8 cellular contexts compared by ENCODE assay signal in genomic region chr3:180601688-180602666, GRCh38. TPM values are rescaled to one million over a fixed set of nuclear protein-coding genes. Genes with fewer than 3 reads are reported as not detected.
DNase-seq lines count a peak whose midpoint lies in the region; ATAC-seq and TF ChIP-seq lines count a peak whose summit lies in the region.

A gene with protein sequence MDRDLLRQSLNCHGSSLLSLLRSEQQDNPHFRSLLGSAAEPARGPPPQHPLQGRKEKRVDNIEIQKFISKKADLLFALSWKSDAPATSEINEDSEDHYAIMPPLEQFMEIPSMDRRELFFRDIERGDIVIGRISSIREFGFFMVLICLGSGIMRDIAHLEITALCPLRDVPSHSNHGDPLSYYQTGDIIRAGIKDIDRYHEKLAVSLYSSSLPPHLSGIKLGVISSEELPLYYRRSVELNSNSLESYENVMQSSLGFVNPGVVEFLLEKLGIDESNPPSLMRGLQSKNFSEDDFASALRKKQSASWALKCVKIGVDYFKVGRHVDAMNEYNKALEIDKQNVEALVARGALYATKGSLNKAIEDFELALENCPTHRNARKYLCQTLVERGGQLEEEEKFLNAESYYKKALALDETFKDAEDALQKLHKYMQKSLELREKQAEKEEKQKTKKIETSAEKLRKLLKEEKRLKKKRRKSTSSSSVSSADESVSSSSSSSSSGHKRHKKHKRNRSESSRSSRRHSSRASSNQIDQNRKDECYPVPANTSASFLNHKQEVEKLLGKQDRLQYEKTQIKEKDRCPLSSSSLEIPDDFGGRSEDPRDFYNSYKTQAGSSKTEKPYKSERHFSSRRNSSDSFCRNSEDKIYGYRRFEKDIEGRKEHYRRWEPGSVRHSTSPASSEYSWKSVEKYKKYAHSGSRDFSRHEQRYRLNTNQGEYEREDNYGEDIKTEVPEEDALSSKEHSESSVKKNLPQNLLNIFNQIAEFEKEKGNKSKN (plus strand): TSS chr3:180602163. CDS start chr3:180602262, 99 bp downstream.

- peak within 1 kb of the TSS; percentile 40 to 51 for H3K9ac ChIP-seq in liver (ENCODE audit: low read depth in 1 of 2, low read length in 2 of 2)

- peak within 1 kb of the TSS in 51 of 59 donors; percentile 13 to 89 (median 63) for H3K27ac ChIP-seq in dorsolateral prefrontal cortex
- H3K27ac ChIP-seq in liver (ENCODE audit: low read depth in 1 of 2, low read length in 2 of 2) = peak within 1 kb of the TSS; percentile 68 to 77

- H3K27ac Mint-ChIP-seq in CD14-positive monocyte = peak within 1 kb of the TSS; percentile 92 to 96 (median 94)

- H3K4me3 ChIP-seq in dorsolateral prefrontal cortex = peak within 1 kb of the TSS; percentile 72 to 98 (median 90)
- H3K4me3 ChIP-seq in liver (ENCODE audit: low read depth in 1 of 3, low read length in 3 of 3) = peak within 1 kb of the TSS; percentile 74 to 96 (median 87)

- peaks cover 13 to 29% (median 19%) of the 10 kb centered on the region in 3 donors for H3K27me3 Mint-ChIP-seq in CD14-positive monocyte (ENCODE audit: low read depth in 3 of 3)

- peaks cover 22% of the 10 kb centered on the region for H3K4me1 Mint-ChIP-seq in CD14-positive monocyte

- WGBS in liver = 3% methylated on average over 70 of the region's 70 CpGs

- H3K4me1 ChIP-seq in liver (ENCODE audit: control insufficient read depth in 4 of 4, insufficient read depth in 4 of 4, low read length in 3 of 4) = peaks cover 0 to 7% (median 4%) of the 10 kb centered on the region in 4 donors

- peaks cover 0 to 19% (median 7%) of the 10 kb centered on the region in 7 donors for H3K9me3 Mint-ChIP-seq in CD14-positive monocyte

- H3K27me3 ChIP-seq in dorsolateral prefrontal cortex (no peaks in the 10 kb centered on the region), liver (ENCODE audit: control insufficient read depth in 4 of 4, insufficient read depth in 4 of 4, low read length in 3 of 4) (peaks cover 0 to 4% (median 0%) of the 10 kb centered on the region in 4 donors)

- peaks cover 4 to 31% (median 24%) of the 10 kb centered on the region in 4 donors for H3K36me3 ChIP-seq in liver (ENCODE audit: control insufficient read depth in 4 of 4, insufficient read depth in 3 of 4, low read depth in 1 of 4, low read length in 3 of 4)

- DNase-seq in CD14-positive monocyte (ENCODE audit: low spot score) (peak; percentile 88), NCI-H748 treated with DMSO at 0.1 percent for 48 hours (lab: John Stamatoyannopoulos, UW) (peak; percentile 57), dorsolateral prefrontal cortex (peak; percentile 79 to 96 (median 91))
- DNase-seq in activated CD4-positive, alpha-beta T cell treated with anti-CD3 and anti-CD28 coated beads, Interleukin-2, amount 50 U/mL, for 4 hours = peak; percentile 92 to 93
- peak; percentile 95 for DNase-seq in stimulated activated CD4-positive, alpha-beta T cell treated with anti-CD3 and anti-CD28 coated beads, Interleukin-4, amount 100 ng/mL, for 24 hours

- ATAC-seq in GM19351 (IDR thresholded peaks at IDR 0.05; ENCODE audit: unreplicated experiment) = peak; percentile 95
- ATAC-seq in HG03521 (IDR thresholded peaks at IDR 0.05; ENCODE audit: unreplicated experiment) = peak; percentile 97

- peaks cover 0 to 4% (median 2%) of the 10 kb centered on the region in 4 donors for H3K9me3 ChIP-seq in liver (ENCODE audit: control insufficient read depth in 4 of 4, low read length in 3 of 4)

- TF ChIP-seq CTCF in CD14-positive monocyte (IDR thresholded peaks at IDR 0.05) = no peak
- peak in 37 of 56 donors; percentile 4 to 51 (median 30) for TF ChIP-seq CTCF in dorsolateral prefrontal cortex (IDR thresholded peaks at IDR 0.05 in 54 of 56, conservative IDR thresholded peaks at IDR 0.05 in 2 of 56; ENCODE audit: low read depth in 1 of 56, partially characterized antibody in 56 of 56)
- no peak for TF ChIP-seq CTCF in liver (IDR thresholded peaks at IDR 0.05; ENCODE audit: low read depth, low read length, missing input control)

- peak within 1 kb of the TSS; percentile 98 to 99 for H3K4me3 Mint-ChIP-seq in CD14-positive monocyte

- intact Hi-C loops in CD14-positive monocyte (cut with micrococcal nuclease) = no loop called here
- intact Hi-C loops in dorsolateral prefrontal cortex (cut with DNase I) = loop anchor here in 1 of 2 donors (10.0 kb wide), 1 partner anchor 677 kb away; no protein-coding TSS in a partner anchor

- TF ChIP-seq RAD21 in liver (IDR thresholded peaks at IDR 0.05) = peak in 1 of 2 donors; percentile 43

- H3K36me3 Mint-ChIP-seq in CD14-positive monocyte = peaks cover 33 to 34% of the 10 kb centered on the region in 2 donors

TF ChIP-seq in liver, 16 proteins besides CTCF, POLR2A, EP300 and RAD21:
- TF ChIP-seq FOXA2 (IDR thresholded peaks at IDR 0.05) = peak; percentile 26
- TF ChIP-seq SP1 (IDR thresholded peaks at IDR 0.05) = no peak
- TF ChIP-seq YY1 (IDR thresholded peaks at IDR 0.05) = peak; percentile 89
- TF ChIP-seq REST (IDR thresholded peaks at IDR 0.05) = peak; percentile 71
- peak; percentile 25 for TF ChIP-seq HNF4G (IDR thresholded peaks at IDR 0.05)
- peak in 1 of 2 donors; percentile 55 for TF ChIP-seq HNF4A (conservative IDR thresholded peaks at IDR 0.05)
- peak; percentile 54 for TF ChIP-seq ATF3 (IDR thresholded peaks at IDR 0.05)
- TF ChIP-seq TAF1 (conservative IDR thresholded peaks at IDR 0.05) = peak; percentile 46
- TF ChIP-seq EGR1 (IDR thresholded peaks at IDR 0.05; ENCODE audit: low read depth in 2 of 2) = peak; percentile 98
- TF ChIP-seq FOXA1 (IDR thresholded peaks at IDR 0.05) = peak; percentile 50
- TF ChIP-seq NR2F2 (IDR thresholded peaks at IDR 0.05) = peak; percentile 75
- TF ChIP-seq JUND (IDR thresholded peaks at IDR 0.05) = peak; percentile 41 to 46
- TF ChIP-seq, protein P1, sequence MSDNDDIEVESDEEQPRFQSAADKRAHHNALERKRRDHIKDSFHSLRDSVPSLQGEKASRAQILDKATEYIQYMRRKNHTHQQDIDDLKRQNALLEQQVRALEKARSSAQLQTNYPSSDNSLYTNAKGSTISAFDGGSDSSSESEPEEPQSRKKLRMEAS (IDR thresholded peaks at IDR 0.05) = peak; percentile 100
- TF ChIP-seq GABPA (IDR thresholded peaks at IDR 0.05 in 1 of 2, conservative IDR thresholded peaks at IDR 0.05 in 1 of 2) = peak; percentile 95 to 99
- TF ChIP-seq RXRA (IDR thresholded peaks at IDR 0.05) = peak; percentile 61 to 69
- TF ChIP-seq ZBTB33 (IDR thresholded peaks at IDR 0.05) = peak; percentile 99
TF ChIP-seq in liver: peak in this region for 15.

RNA-seq across cellular contexts. Expression of the gene that starts here (rescaled TPM):
- 10 to 100 TPM; 18.3 to 18.9 TPM for polyA plus RNA-seq in CD14-positive monocyte
- 100 to 1,000 TPM in 8 of 120 experiments, 10 to 100 TPM in 112; 57.7 to 121 (median 79.4) TPM for total RNA-seq in dorsolateral prefrontal cortex
- total RNA-seq in liver = 10 to 100 TPM in 1 of 2 donors, 1 to 10 TPM in 1; 8.4 to 34.5 TPM
- 10 to 100 TPM in 1 of 2 donors, 1 to 10 TPM in 1; 5.3 to 18.1 TPM for polyA plus RNA-seq in liver

Comparison
In these comparisons a context has a peak if more than half of its experiments do, and no peak if none do; other contexts are left out.
1. Peak in every context shown above with its lines: DNase-seq, ATAC-seq, H3K4me3 ChIP-seq and H3K27ac ChIP-seq.
2. CTCF ChIP-seq: peak in dorsolateral prefrontal cortex (37 of 56); none in CD14-positive monocyte (single experiment) and liver (single experiment).